10 cellular contexts compared by ENCODE assay signal in genomic region chr4:48139688-48140087, GRCh38. TPM values are rescaled to one million over a fixed set of nuclear protein-coding genes. Genes with fewer than 3 reads are reported as not detected.
A peak's percentile ranks its signal among the peaks of the same experiment; 100 is the strongest.
DNase-seq lines count a peak whose midpoint lies in the region; ATAC-seq, FAIRE-seq and TF ChIP-seq lines count a peak whose summit lies in the region.
"Had no signal": no experiment of that assay in that cellular context is flagged by ENCODE, and none has a peak within 500 bp of the region (broad histone marks: within the 10 kb centered on the region; RNA-seq: fewer than 3 reads in every experiment).

No MANE protein-coding gene starts in this region.

- H3K36me3 ChIP-seq in PC-3 (ENCODE audit: low read depth, low read length) = no peaks in the 10 kb centered on the region
- H3K36me3 ChIP-seq in astrocyte (ENCODE audit: insufficient read depth, low read length) = no peaks in the 10 kb centered on the region
- no peaks in the 10 kb centered on the region for H3K36me3 ChIP-seq in rectal smooth muscle tissue (ENCODE audit: control insufficient read depth, insufficient read depth, low read length)

- H3K4me3 ChIP-seq in PC-3 (ENCODE audit: low read length) = no peak overlapping the region
- no peak overlapping the region for H3K4me3 ChIP-seq in astrocyte (ENCODE audit: insufficient read depth, low read depth, low read length)
- no peak overlapping the region for H3K4me3 ChIP-seq in rectal smooth muscle tissue (ENCODE audit: low read length)

- H3K4me2 ChIP-seq in PC-3 (ENCODE audit: low read length) = no peak overlapping the region
- no peak overlapping the region for H3K4me2 ChIP-seq in astrocyte (ENCODE audit: low read length)

- H2AFZ ChIP-seq in PC-3 (ENCODE audit: low read length) (no peak overlapping the region), astrocyte (ENCODE audit: low read depth, low read length) (no peak overlapping the region)

- no peaks in the 10 kb centered on the region for H3K9me2 ChIP-seq in PC-3 (replicated peaks; ENCODE audit: low read length)

- no peak overlapping the region for H3K4me3 Mint-ChIP-seq in astrocyte (ENCODE audit: unreplicated experiment)
- H3K4me3 Mint-ChIP-seq: CD14-positive monocyte had no signal

- H3K4me1 Mint-ChIP-seq in astrocyte (ENCODE audit: low read depth, unreplicated experiment) = peaks cover 11% of the 10 kb centered on the region

- H3K9me3 Mint-ChIP-seq in astrocyte (ENCODE audit: unreplicated experiment) = no peaks in the 10 kb centered on the region
- H3K9me3 Mint-ChIP-seq: CD14-positive monocyte had no signal

- no peaks in the 10 kb centered on the region for H3F3A ChIP-seq in PC-3 (ENCODE audit: low read length, unreplicated experiment)

- ATAC-seq in PC-3 = no peak
- no peak for ATAC-seq in HG02852 (IDR thresholded peaks at IDR 0.05; ENCODE audit: unreplicated experiment)

- H3K36me3 Mint-ChIP-seq in astrocyte (ENCODE audit: low read depth, unreplicated experiment) = peaks cover 5% of the 10 kb centered on the region

- BruUV-seq in PC-3 (replicated peaks; lab: Mats Ljungman, UMichigan) = no TSS peak

- POLR2A ChIA-PET in PC-3 (lab: Charles Lee; ENCODE audit: unreplicated experiment) = no interaction called here

- H3K27me3 ChIP-seq in PC-3 (ENCODE audit: low read length) = no peaks in the 10 kb centered on the region
- no peaks in the 10 kb centered on the region for H3K27me3 ChIP-seq in astrocyte (ENCODE audit: insufficient read depth, low read length)
- H3K27me3 ChIP-seq in rectal smooth muscle tissue (ENCODE audit: control insufficient read depth, insufficient read depth, low read length) = no peaks in the 10 kb centered on the region

- no peaks in the 10 kb centered on the region for H3K4me1 ChIP-seq in PC-3 (ENCODE audit: insufficient read depth, low read length)
- no peaks in the 10 kb centered on the region for H3K4me1 ChIP-seq in astrocyte (ENCODE audit: insufficient read depth, low read length)
- H3K4me1 ChIP-seq in rectal smooth muscle tissue (ENCODE audit: control insufficient read depth, insufficient read depth, low read length) = no peaks in the 10 kb centered on the region

- no peak for FAIRE-seq in astrocyte (lab: Jason Lieb, UNC)

- H3K79me2 ChIP-seq in PC-3 (ENCODE audit: low read length) = no peaks in the 10 kb centered on the region
- no peaks in the 10 kb centered on the region for H3K79me2 ChIP-seq in astrocyte (ENCODE audit: insufficient read depth, low read length)

- peak overlapping the region; percentile 50 for H3K27ac Mint-ChIP-seq in astrocyte (ENCODE audit: unreplicated experiment)

- H4K20me1 ChIP-seq in PC-3 (ENCODE audit: low read length) (no peaks in the 10 kb centered on the region), astrocyte (ENCODE audit: insufficient read depth, low read length) (no peaks in the 10 kb centered on the region)

- no peaks in the 10 kb centered on the region for H3K27me3 Mint-ChIP-seq in astrocyte (ENCODE audit: low read depth, unreplicated experiment)

- H3K27ac ChIP-seq in PC-3 (ENCODE audit: low read length) (no peak overlapping the region), astrocyte (ENCODE audit: low read depth, low read length) (no peak overlapping the region), rectal smooth muscle tissue (ENCODE audit: low read depth, low read length) (no peak overlapping the region)

- CTCF ChIA-PET in PC-3 (lab: Charles Lee) = no interaction called here

- intact Hi-C loops in PC-3 (cut with micrococcal nuclease) = no loop called here

- DNase-seq in activated gamma-delta T cell treated with Interleukin-2 at 50 U/mL for 16 hours (peak; percentile 23), activated gamma-delta T cell (lab: John Stamatoyannopoulos, UW) (no peak), PC-3 (peak; percentile 39), astrocyte (ENCODE audit: low read depth) (no peak), DMS79 (lab: John Stamatoyannopoulos, UW) (no peak), A172 (ENCODE audit: low spot score) (no peak)
- DNase-seq: hippocampal formation had no signal

- TF ChIP-seq CTCF in PC-3 (conservative IDR thresholded peaks at IDR 0.05; ENCODE audit: low read depth, low read length) = no peak
- no peak for TF ChIP-seq CTCF in astrocyte (IDR thresholded peaks at IDR 0.05; ENCODE audit: insufficient read depth, low read depth, low read length)

- H3K9me3 ChIP-seq in PC-3 (ENCODE audit: low read length) (no peaks in the 10 kb centered on the region), astrocyte (ENCODE audit: insufficient read depth, low read depth, low read length) (no peaks in the 10 kb centered on the region)

- H3K9ac ChIP-seq in PC-3 (ENCODE audit: low read length) (no peak overlapping the region), astrocyte (ENCODE audit: low read length) (no peak overlapping the region), rectal smooth muscle tissue (ENCODE audit: low read length) (peak overlapping the region; percentile 2)

RNA-seq across cellular contexts. Expression of gene TXK, which starts 5.6 kb away (rescaled TPM):
- 0.92 and 2.6 TPM in 2 replicates for total RNA-seq in PC-3 (2014; rRNA removed)
- total RNA-seq in astrocyte = 0.50 TPM in 1 of 2 replicates, not detected in the other
- not detected in 2 replicates for total RNA-seq in A172 (2014; rRNA removed; shearing (Covaris generic))

Comparison
In these comparisons a context has a peak if more than half of its experiments do, and no peak if none do; other contexts are left out.
1. DNase-seq: peak in activated gamma-delta T cell treated with Interleukin-2 at 50 U/mL for 16 hours (single experiment) and PC-3 (single experiment); none in activated gamma-delta T cell (single experiment), astrocyte (single experiment), DMS79 (single experiment) and A172 (single experiment).